ENCODE assay signal across 1 cellular context in the genomic region with DNA sequence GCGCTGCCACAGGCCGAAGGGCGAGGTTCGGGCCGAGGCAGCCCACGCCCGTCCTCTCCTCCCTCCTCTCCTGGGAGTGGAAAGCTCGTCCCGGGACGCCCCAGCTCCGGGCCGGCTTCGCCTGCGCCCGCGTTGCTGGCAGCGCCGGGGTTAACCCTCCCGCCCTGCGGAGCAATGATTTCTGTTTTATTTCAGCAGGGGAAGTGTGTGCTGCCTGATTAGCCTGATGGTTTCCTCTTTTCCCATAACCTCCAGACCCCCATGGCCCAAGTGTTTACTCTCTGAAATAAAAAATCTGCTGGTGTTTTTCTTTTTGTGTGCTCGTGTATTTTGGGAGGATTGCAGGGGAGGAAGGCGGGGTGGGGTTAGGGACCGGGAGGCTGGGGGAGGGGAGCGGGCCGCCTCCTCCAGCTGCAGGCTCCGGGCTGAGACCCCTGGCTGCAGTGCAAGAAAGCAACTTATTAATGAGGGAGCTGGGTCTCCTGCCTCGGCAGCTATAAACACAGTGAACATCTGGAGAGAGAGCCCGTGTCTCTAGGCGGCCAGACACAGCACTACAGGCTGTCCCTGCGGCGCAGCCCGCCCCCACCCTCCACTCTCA.
TF ChIP-seq lines count a peak whose summit lies in the region.

No MANE protein-coding gene starts in this region.

TF ChIP-seq in SK-N-SH treated with all-trans-retinoic acid at 6 μM for 48 hours, 23 proteins besides CTCF, POLR2A, EP300 and RAD21 (continued from another document):
- TF ChIP-seq, protein P1, sequence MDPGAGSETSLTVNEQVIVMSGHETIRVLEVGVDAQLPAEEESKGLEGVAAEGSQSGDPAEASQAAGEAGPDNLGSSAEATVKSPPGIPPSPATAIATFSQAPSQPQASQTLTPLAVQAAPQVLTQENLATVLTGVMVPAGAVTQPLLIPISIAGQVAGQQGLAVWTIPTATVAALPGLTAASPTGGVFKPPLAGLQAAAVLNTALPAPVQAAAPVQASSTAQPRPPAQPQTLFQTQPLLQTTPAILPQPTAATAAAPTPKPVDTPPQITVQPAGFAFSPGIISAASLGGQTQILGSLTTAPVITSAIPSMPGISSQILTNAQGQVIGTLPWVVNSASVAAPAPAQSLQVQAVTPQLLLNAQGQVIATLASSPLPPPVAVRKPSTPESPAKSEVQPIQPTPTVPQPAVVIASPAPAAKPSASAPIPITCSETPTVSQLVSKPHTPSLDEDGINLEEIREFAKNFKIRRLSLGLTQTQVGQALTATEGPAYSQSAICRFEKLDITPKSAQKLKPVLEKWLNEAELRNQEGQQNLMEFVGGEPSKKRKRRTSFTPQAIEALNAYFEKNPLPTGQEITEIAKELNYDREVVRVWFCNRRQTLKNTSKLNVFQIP (CRISPR knock-in tag; IDR thresholded peaks at IDR 0.05; ENCODE audit: borderline replicate concordance, low read depth) = no peak
- no peak for TF ChIP-seq GLIS3 (CRISPR knock-in tag; IDR thresholded peaks at IDR 0.05)
- no peak for TF ChIP-seq PPARA (CRISPR knock-in tag; IDR thresholded peaks at IDR 0.05; ENCODE audit: borderline replicate concordance)
- TF ChIP-seq ZFP3 (CRISPR knock-in tag; IDR thresholded peaks at IDR 0.05) = no peak
- TF ChIP-seq ISL1 (CRISPR knock-in tag; IDR thresholded peaks at IDR 0.05) = no peak
- no peak for TF ChIP-seq CSDC2 (CRISPR knock-in tag; IDR thresholded peaks at IDR 0.05)
TF ChIP-seq in SK-N-SH treated with all-trans-retinoic acid at 6 μM for 48 hours: peak in this region for 0.
